In genomic region chr5:36683821-36684434, GRCh38 we compare ENCODE assay signal across 10 cellular contexts.
DNase-seq lines count a peak whose midpoint lies in the region; ATAC-seq and TF ChIP-seq lines count a peak whose summit lies in the region.
"Had no signal": no experiment of that assay in that cellular context is flagged by ENCODE, and none has a peak within 500 bp of the region (broad histone marks: within the 10 kb centered on the region; RNA-seq: fewer than 3 reads in every experiment).

No MANE protein-coding gene starts in this region.

- no peak for TF ChIP-seq CTCF in cardiac fibroblast (IDR thresholded peaks at IDR 0.05; ENCODE audit: low read depth, low read length)
- no peak for TF ChIP-seq CTCF in left lung (IDR thresholded peaks at IDR 0.05)

- no peaks in the 10 kb centered on the region for H3K9me3 ChIP-seq in left lung

- no peak overlapping the region for H3K4me3 ChIP-seq in cardiac fibroblast (replicated peaks in 1 of 2; ENCODE audit: low read depth in 2 of 2, low read length in 2 of 2)
- no peak overlapping the region for H3K4me3 ChIP-seq in left lung

- ATAC-seq in left lung (peak; percentile 55), HG03439 (IDR thresholded peaks at IDR 0.05; ENCODE audit: unreplicated experiment) (no peak)
- ATAC-seq: natural killer cell had no signal

- intact Hi-C loops in left lung (cut with DNase I), result no loop called here

- H3K4me1 ChIP-seq in left lung, result peaks cover 0 to 29% of the 10 kb centered on the region in 2 donors

- no peaks in the 10 kb centered on the region for H3K36me3 ChIP-seq in left lung

- H3K27ac ChIP-seq in left lung, result peak overlapping the region; percentile 20 to 86
- peak overlapping the region; percentile 89 for H3K27ac ChIP-seq in substantia nigra (ENCODE audit: low read depth, low read length, poor library complexity, severe bottlenecking)

- DNase-seq in HS-5 (ENCODE audit: low read depth) (peak; percentile 76), cardiac fibroblast (ENCODE audit: low read depth in 2 of 2) (peak; percentile 39 to 57), left lung (peak in 1 of 2 donors; percentile 77), substantia nigra (lab: John Stamatoyannopoulos, UW) (peak in 46 of 49 donors; percentile 21 to 92 (median 64)), 8988T (no peak)
- no peak for DNase-seq in stimulated activated CD4-positive, alpha-beta T cell treated with anti-CD3 and anti-CD28 coated beads, Interleukin-1b, Interleukin-23, amount 100 ng/mL, for 48 hours
- DNase-seq: DMS53, natural killer cell, NCI-H446 treated with DMSO at 0.1 percent for 48 hours had no signal

- no peaks in the 10 kb centered on the region for H3K27me3 ChIP-seq in left lung

Comparison
In these comparisons a context has a peak if more than half of its experiments do, and no peak if none do; other contexts are left out.
1. DNase-seq: peak in HS-5 (single experiment), cardiac fibroblast (2 of 2) and substantia nigra (46 of 49); none in stimulated activated CD4-positive, alpha-beta T cell treated with anti-CD3 and anti-CD28 coated beads, Interleukin-1b, Interleukin-23, amount 100 ng/mL, for 48 hours (single experiment) and 8988T (single experiment).